19 cellular contexts compared by ENCODE assay signal in genomic region chr1:16007671-16008341, GRCh38. TPM values are rescaled to one million over a fixed set of nuclear protein-coding genes. Genes with fewer than 3 reads are reported as not detected.
"Had no signal": no experiment of that assay in that cellular context is flagged by ENCODE, and none has a peak within 500 bp of the region (broad histone marks: within the 10 kb centered on the region; RNA-seq: fewer than 3 reads in every experiment).

No MANE protein-coding gene starts in this region.

- FAIRE-seq: astrocyte, RCC 7860 had no signal

- DNase-seq: activated CD4-positive, alpha-beta T cell treated with anti-CD3 and anti-CD28 coated beads for 4 hours; activated CD8-positive, alpha-beta memory T cell treated with anti-CD3 and anti-CD28 coated beads, Interleukin-2, amount 10 ng/mL, durations not matched to agents 7 days and 5 days; activated effector memory CD4-positive, alpha-beta T cell treated with anti-CD3 and anti-CD28 coated beads, Interleukin-2, amount 50 U/mL, for 16 hours; activated naive CD4-positive, alpha-beta T cell treated with anti-CD3 and anti-CD28 coated beads for 36 hours; activated T-cell treated with anti-CD3 and anti-CD28 coated beads, Interleukin-2, amount 50 U/mL, for 24 hours; amygdala; NCI-H1105; NCI-H1436; NCI-H1694 treated with DMSO at 0.1 percent for 48 hours; NCI-H2029 treated with DMSO at 0.1 percent for 48 hours; NCI-H345; NCI-H510A; NCI-H526 treated with DMSO at 0.1 percent for 48 hours; SIG-M5; T-helper 17 cell; T-helper 9 cell; WERI-Rb-1 had no signal

- ATAC-seq: T-helper 17 cell had no signal

- H3K27ac ChIP-seq: WERI-Rb-1 had no signal

- H3K36me3 ChIP-seq: WERI-Rb-1 had no signal

RNA-seq across cellular contexts. Expression of gene SRARP, which starts 3.8 kb away (rescaled TPM):
- total RNA-seq: activated CD8-positive, alpha-beta memory T cell treated with anti-CD3 and anti-CD28 coated beads, Interleukin-2, amount 10 ng/mL, durations not matched to agents 7 days and 5 days; activated naive CD4-positive, alpha-beta T cell treated with anti-CD3 and anti-CD28 coated beads for 36 hours; astrocyte; T-helper 17 cell had no signal

RNA-seq across cellular contexts. Expression of gene HSPB7, which starts 10.0 kb away (rescaled TPM):
- total RNA-seq: activated CD8-positive, alpha-beta memory T cell treated with anti-CD3 and anti-CD28 coated beads, Interleukin-2, amount 10 ng/mL, durations not matched to agents 7 days and 5 days; activated naive CD4-positive, alpha-beta T cell treated with anti-CD3 and anti-CD28 coated beads for 36 hours; T-helper 17 cell had no signal

RNA-seq across cellular contexts. Expression of gene CLCNKA, which starts 14.0 kb away (rescaled TPM):
- total RNA-seq: activated CD8-positive, alpha-beta memory T cell treated with anti-CD3 and anti-CD28 coated beads, Interleukin-2, amount 10 ng/mL, durations not matched to agents 7 days and 5 days; activated naive CD4-positive, alpha-beta T cell treated with anti-CD3 and anti-CD28 coated beads for 36 hours; T-helper 17 cell had no signal

RNA-seq across cellular contexts. Expression of gene CLCNKB, which starts 35.8 kb away (rescaled TPM):
- total RNA-seq: activated CD8-positive, alpha-beta memory T cell treated with anti-CD3 and anti-CD28 coated beads, Interleukin-2, amount 10 ng/mL, durations not matched to agents 7 days and 5 days; activated naive CD4-positive, alpha-beta T cell treated with anti-CD3 and anti-CD28 coated beads for 36 hours; T-helper 17 cell had no signal
